ENCODE assay signal across 1 cellular context in the genomic region with DNA sequence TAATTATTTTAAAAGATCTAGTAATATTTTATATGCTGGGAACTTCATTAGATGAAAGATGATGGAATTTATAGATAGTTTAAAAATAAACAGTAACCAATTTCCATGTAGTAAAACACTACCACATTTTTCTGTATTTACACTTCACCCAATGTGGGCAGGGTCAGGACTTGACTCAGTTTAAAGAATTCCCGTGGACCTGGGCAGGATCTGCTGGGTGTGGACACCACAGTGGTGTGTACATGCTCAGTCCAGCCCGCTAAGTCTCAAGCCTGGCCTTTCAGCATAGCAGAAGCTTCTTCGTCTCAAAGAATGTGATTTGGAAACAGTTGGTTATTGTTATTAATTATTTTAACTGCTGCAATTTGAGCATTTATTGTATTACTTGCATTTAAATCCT.
TF ChIP-seq lines count a peak whose summit lies in the region.

No MANE protein-coding gene starts in this region.

TF ChIP-seq in HepG2, 621 proteins besides CTCF, POLR2A, EP300 and RAD21 (continued from another document):
- TF ChIP-seq, protein P1, sequence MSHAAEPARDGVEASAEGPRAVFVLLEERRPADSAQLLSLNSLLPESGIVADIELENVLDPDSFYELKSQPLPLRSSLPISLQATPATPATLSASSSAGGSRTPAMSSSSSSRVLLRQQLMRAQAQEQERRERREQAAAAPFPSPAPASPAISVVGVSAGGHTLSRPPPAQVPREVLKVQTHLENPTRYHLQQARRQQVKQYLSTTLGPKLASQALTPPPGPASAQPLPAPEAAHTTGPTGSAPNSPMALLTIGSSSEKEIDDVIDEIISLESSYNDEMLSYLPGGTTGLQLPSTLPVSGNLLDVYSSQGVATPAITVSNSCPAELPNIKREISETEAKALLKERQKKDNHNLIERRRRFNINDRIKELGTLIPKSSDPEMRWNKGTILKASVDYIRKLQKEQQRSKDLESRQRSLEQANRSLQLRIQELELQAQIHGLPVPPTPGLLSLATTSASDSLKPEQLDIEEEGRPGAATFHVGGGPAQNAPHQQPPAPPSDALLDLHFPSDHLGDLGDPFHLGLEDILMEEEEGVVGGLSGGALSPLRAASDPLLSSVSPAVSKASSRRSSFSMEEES (CRISPR knock-in tag; IDR thresholded peaks at IDR 0.05) = no peak
- TF ChIP-seq ZBTB7A (CRISPR knock-in tag; IDR thresholded peaks at IDR 0.05) (no peak), SOX13 (IDR thresholded peaks at IDR 0.05) (no peak), SOX13 (CRISPR knock-in tag; conservative IDR thresholded peaks at IDR 0.05 in 1 of 2, IDR thresholded peaks at IDR 0.05 in 1 of 2) (no peak), MEIS1 (CRISPR knock-in tag; IDR thresholded peaks at IDR 0.05; ENCODE audit: borderline replicate concordance) (no peak), FOXA1 (IDR thresholded peaks at IDR 0.05) (no peak), FOXA1 (CRISPR knock-in tag; IDR thresholded peaks at IDR 0.05) (0 out of 2 replicates have a peak, but pooled peaks have one; percentile 6), CCDC6 (CRISPR knock-in tag; IDR thresholded peaks at IDR 0.05) (no peak), HDAC6 (IDR thresholded peaks at IDR 0.05; ENCODE audit: low read depth, low read length) (no peak), ZNF468 (CRISPR knock-in tag; IDR thresholded peaks at IDR 0.05) (no peak), ZNF432 (CRISPR knock-in tag; IDR thresholded peaks at IDR 0.05; ENCODE audit: borderline replicate concordance) (no peak)
- TF ChIP-seq, protein P2, sequence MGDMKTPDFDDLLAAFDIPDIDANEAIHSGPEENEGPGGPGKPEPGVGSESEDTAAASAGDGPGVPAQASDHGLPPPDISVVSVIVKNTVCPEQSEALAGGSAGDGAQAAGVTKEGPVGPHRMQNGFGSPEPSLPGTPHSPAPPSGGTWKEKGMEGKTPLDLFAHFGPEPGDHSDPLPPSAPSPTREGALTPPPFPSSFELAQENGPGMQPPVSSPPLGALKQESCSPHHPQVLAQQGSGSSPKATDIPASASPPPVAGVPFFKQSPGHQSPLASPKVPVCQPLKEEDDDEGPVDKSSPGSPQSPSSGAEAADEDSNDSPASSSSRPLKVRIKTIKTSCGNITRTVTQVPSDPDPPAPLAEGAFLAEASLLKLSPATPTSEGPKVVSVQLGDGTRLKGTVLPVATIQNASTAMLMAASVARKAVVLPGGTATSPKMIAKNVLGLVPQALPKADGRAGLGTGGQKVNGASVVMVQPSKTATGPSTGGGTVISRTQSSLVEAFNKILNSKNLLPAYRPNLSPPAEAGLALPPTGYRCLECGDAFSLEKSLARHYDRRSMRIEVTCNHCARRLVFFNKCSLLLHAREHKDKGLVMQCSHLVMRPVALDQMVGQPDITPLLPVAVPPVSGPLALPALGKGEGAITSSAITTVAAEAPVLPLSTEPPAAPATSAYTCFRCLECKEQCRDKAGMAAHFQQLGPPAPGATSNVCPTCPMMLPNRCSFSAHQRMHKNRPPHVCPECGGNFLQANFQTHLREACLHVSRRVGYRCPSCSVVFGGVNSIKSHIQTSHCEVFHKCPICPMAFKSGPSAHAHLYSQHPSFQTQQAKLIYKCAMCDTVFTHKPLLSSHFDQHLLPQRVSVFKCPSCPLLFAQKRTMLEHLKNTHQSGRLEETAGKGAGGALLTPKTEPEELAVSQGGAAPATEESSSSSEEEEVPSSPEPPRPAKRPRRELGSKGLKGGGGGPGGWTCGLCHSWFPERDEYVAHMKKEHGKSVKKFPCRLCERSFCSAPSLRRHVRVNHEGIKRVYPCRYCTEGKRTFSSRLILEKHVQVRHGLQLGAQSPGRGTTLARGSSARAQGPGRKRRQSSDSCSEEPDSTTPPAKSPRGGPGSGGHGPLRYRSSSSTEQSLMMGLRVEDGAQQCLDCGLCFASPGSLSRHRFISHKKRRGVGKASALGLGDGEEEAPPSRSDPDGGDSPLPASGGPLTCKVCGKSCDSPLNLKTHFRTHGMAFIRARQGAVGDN (CRISPR knock-in tag; IDR thresholded peaks at IDR 0.05) = no peak
- TF ChIP-seq, protein P3, sequence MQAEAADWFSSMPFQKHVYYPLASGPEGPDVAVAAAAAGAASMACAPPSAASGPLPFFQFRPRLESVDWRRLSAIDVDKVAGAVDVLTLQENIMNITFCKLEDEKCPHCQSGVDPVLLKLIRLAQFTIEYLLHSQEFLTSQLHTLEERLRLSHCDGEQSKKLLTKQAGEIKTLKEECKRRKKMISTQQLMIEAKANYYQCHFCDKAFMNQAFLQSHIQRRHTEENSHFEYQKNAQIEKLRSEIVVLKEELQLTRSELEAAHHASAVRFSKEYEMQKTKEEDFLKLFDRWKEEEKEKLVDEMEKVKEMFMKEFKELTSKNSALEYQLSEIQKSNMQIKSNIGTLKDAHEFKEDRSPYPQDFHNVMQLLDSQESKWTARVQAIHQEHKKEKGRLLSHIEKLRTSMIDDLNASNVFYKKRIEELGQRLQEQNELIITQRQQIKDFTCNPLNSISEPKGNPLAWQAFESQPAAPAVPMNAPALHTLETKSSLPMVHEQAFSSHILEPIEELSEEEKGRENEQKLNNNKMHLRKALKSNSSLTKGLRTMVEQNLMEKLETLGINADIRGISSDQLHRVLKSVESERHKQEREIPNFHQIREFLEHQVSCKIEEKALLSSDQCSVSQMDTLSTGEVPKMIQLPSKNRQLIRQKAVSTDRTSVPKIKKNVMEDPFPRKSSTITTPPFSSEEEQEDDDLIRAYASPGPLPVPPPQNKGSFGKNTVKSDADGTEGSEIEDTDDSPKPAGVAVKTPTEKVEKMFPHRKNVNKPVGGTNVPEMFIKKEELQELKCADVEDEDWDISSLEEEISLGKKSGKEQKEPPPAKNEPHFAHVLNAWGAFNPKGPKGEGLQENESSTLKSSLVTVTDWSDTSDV (CRISPR knock-in tag; IDR thresholded peaks at IDR 0.05) = no peak
TF ChIP-seq in HepG2: peak in this region for 2.
